1 cellular context compared by ENCODE assay signal in genomic region chr6:44309092-44309491, GRCh38.
A peak's percentile ranks its signal among the peaks of the same experiment; 100 is the strongest.
TF ChIP-seq lines count a peak whose summit lies in the region.

No MANE protein-coding gene starts in this region.

TF ChIP-seq in IMR-90, 13 proteins besides CTCF, POLR2A, EP300 and RAD21:
- no peak for TF ChIP-seq ELK1 (IDR thresholded peaks at IDR 0.05; ENCODE audit: borderline replicate concordance, low read depth, low read length)
- TF ChIP-seq CEBPB (IDR thresholded peaks at IDR 0.05; ENCODE audit: low read depth, low read length): no peak
- TF ChIP-seq MXI1 (IDR thresholded peaks at IDR 0.05; ENCODE audit: borderline replicate concordance, low read depth, low read length): 0 out of 2 replicates have a peak, but pooled peaks have one; percentile 20
- TF ChIP-seq FOS (IDR thresholded peaks at IDR 0.05; ENCODE audit: low read depth, low read length): no peak
- no peak for TF ChIP-seq NFE2L2 (IDR thresholded peaks at IDR 0.05; ENCODE audit: low read depth, low read length)
- peak; percentile 17; the same call in 1 of the 2 replicates for TF ChIP-seq MAZ (IDR thresholded peaks at IDR 0.05; ENCODE audit: borderline replicate concordance, low read depth, low read length)
